Comparison of ENCODE assay signal across 10 cellular contexts in genomic region chr18:6056171-6056932, GRCh38.
A peak's percentile ranks its signal among the peaks of the same experiment; 100 is the strongest.
DNase-seq lines count a peak whose midpoint lies in the region; ATAC-seq and TF ChIP-seq lines count a peak whose summit lies in the region.
"Had no signal": no experiment of that assay in that cellular context is flagged by ENCODE, and none has a peak within 500 bp of the region (broad histone marks: within the 10 kb centered on the region; RNA-seq: fewer than 3 reads in every experiment).

No MANE protein-coding gene starts in this region.

- no peak overlapping the region for H3K4me3 Mint-ChIP-seq in stimulated activated effector memory CD8-positive, alpha-beta T cell treated with anti-CD3 and anti-CD28 coated beads, Interleukin-12 subunit alpha, Interleukin-12 subunit beta, amount 100 ng/mL, for 72 hours

- no peak for TF ChIP-seq CTCF in BE2C (IDR thresholded peaks at IDR 0.05; ENCODE audit: low read depth, low read length)

- in situ Hi-C loops in ACHN (cut with HindIII; ENCODE audit: low pct_ligation_motif_present, low pct_unique_long_range_greater_than_20kb, low sequenced_read_pairs), result no loop called here

- H3K27ac Mint-ChIP-seq in stimulated activated effector memory CD8-positive, alpha-beta T cell treated with anti-CD3 and anti-CD28 coated beads, Interleukin-12 subunit alpha, Interleukin-12 subunit beta, amount 100 ng/mL, for 72 hours, result no peak overlapping the region

- no peaks in the 10 kb centered on the region for H3K4me1 ChIP-seq in BE2C
- H3K4me1 ChIP-seq: parathyroid adenoma had no signal

- H3K36me3 ChIP-seq in BE2C, result no peaks in the 10 kb centered on the region

- H3K36me3 Mint-ChIP-seq in stimulated activated effector memory CD8-positive, alpha-beta T cell treated with anti-CD3 and anti-CD28 coated beads, Interleukin-12 subunit alpha, Interleukin-12 subunit beta, amount 100 ng/mL, for 72 hours, result no peaks in the 10 kb centered on the region

- no peaks in the 10 kb centered on the region for H3K4me1 Mint-ChIP-seq in stimulated activated effector memory CD8-positive, alpha-beta T cell treated with anti-CD3 and anti-CD28 coated beads, Interleukin-12 subunit alpha, Interleukin-12 subunit beta, amount 100 ng/mL, for 72 hours

- H3K9me3 ChIP-seq in BE2C, result no peaks in the 10 kb centered on the region

- peaks cover 4% of the 10 kb centered on the region for H3K9me3 Mint-ChIP-seq in stimulated activated effector memory CD8-positive, alpha-beta T cell treated with anti-CD3 and anti-CD28 coated beads, Interleukin-12 subunit alpha, Interleukin-12 subunit beta, amount 100 ng/mL, for 72 hours

- peak; percentile 29 for DNase-seq in ACHN
- peak; percentile 73 for DNase-seq in NCI-H510A treated with DMSO at 0.1 percent for 48 hours (lab: John Stamatoyannopoulos, UW)
- peak; percentile 27 for DNase-seq in glomerular endothelial cell (ENCODE audit: extremely low read depth, low read depth, low spot score)
- DNase-seq in BE2C, result no peak
- DNase-seq in stimulated activated effector memory CD8-positive, alpha-beta T cell treated with anti-CD3 and anti-CD28 coated beads, Interleukin-12 subunit alpha, Interleukin-12 subunit beta, amount 100 ng/mL, for 72 hours (ENCODE audit: low spot score in 2 of 2), result no peak
- DNase-seq in cerebellar nuclear complex (lab: John Stamatoyannopoulos, UW), result no peak
- DNase-seq: COR-L47 had no signal

- H3K27me3 ChIP-seq in BE2C, result no peaks in the 10 kb centered on the region

- ATAC-seq in GM21576 (IDR thresholded peaks at IDR 0.05; ENCODE audit: unreplicated experiment) (peak; percentile 55), HG03139 (IDR thresholded peaks at IDR 0.05; ENCODE audit: unreplicated experiment) (no peak)
- ATAC-seq in stimulated activated effector memory CD8-positive, alpha-beta T cell treated with anti-CD3 and anti-CD28 coated beads, Interleukin-12 subunit alpha, Interleukin-12 subunit beta, amount 100 ng/mL, for 72 hours, result no peak

- no peak overlapping the region for H3K4me3 ChIP-seq in BE2C (ENCODE audit: low read depth, low read length)

Comparison
In these comparisons a context has a peak if more than half of its experiments do, and no peak if none do; other contexts are left out.
1. DNase-seq: peak in ACHN (single experiment), NCI-H510A treated with DMSO at 0.1 percent for 48 hours (single experiment) and glomerular endothelial cell (single experiment); none in BE2C (single experiment), stimulated activated effector memory CD8-positive, alpha-beta T cell treated with anti-CD3 and anti-CD28 coated beads, Interleukin-12 subunit alpha, Interleukin-12 subunit beta, amount 100 ng/mL, for 72 hours (0 of 2) and cerebellar nuclear complex (0 of 2).